Comparison of ENCODE assay signal across 23 cellular contexts in genomic region chr16:51419768-51420167, GRCh38.
DNase-seq lines count a peak whose midpoint lies in the region; ATAC-seq, FAIRE-seq and TF ChIP-seq lines count a peak whose summit lies in the region.
"Had no signal": no experiment of that assay in that cellular context is flagged by ENCODE, and none has a peak within 500 bp of the region (broad histone marks: within the 10 kb centered on the region; RNA-seq: fewer than 3 reads in every experiment).

No MANE protein-coding gene starts in this region.

- no CpG with 5 or more reads among the region's 2 CpGs for WGBS in IMR-90 (ENCODE audit: extremely low coverage in 2 of 2, insufficient read length in 1 of 2), 2 experiments
- 21% methylated on average over 2 of the region's 2 CpGs for WGBS in right cardiac atrium

- no peak overlapping the region for H2BK20ac ChIP-seq in IMR-90 (ENCODE audit: low read depth, low read length)

- no TSS peak for BruUV-seq in IMR-90 (replicated peaks; lab: Mats Ljungman, UMichigan)

- no peak for FAIRE-seq in urothelium cell line (lab: Jason Lieb, UNC)
- FAIRE-seq: GM18507 had no signal

- H3K4me1 ChIP-seq in IMR-90 (ENCODE audit: control insufficient read depth, insufficient read depth, low read length), result no peaks in the 10 kb centered on the region
- H3K4me1 ChIP-seq in foreskin keratinocyte, result no peaks in the 10 kb centered on the region
- H3K4me1 ChIP-seq in neural progenitor cell, result peaks cover 10% of the 10 kb centered on the region
- no peaks in the 10 kb centered on the region for H3K4me1 ChIP-seq in right cardiac atrium (ENCODE audit: control insufficient read depth, insufficient read depth, low read length)
- H3K4me1 ChIP-seq: SJSA1 had no signal

- H3K4me1 Mint-ChIP-seq in neural progenitor cell, result peaks cover 11% of the 10 kb centered on the region

- no peaks in the 10 kb centered on the region for H3K36me3 ChIP-seq in IMR-90 (ENCODE audit: control insufficient read depth, insufficient read depth, low read length)
- no peaks in the 10 kb centered on the region for H3K36me3 ChIP-seq in neural progenitor cell
- H3K36me3 ChIP-seq: SJSA1 had no signal

- no peak overlapping the region for H2BK120ac ChIP-seq in IMR-90 (ENCODE audit: low read depth, low read length)

- H3K9me1 ChIP-seq in IMR-90 (ENCODE audit: insufficient read depth, low read length), result peaks cover 5% of the 10 kb centered on the region; the same call in 1 of the 2 replicates

- H3K23ac ChIP-seq in IMR-90 (ENCODE audit: low read depth, low read length), result no peak overlapping the region

- H3K56ac ChIP-seq in IMR-90 (ENCODE audit: extremely low read depth, insufficient read depth, low read length), result no peak overlapping the region

- ATAC-seq in IMR-90 (ENCODE audit: low read depth), result no peak
- peak; percentile 29 for ATAC-seq in foreskin keratinocyte
- ATAC-seq in right cardiac atrium, result no peak

- H3K36me3 Mint-ChIP-seq in neural progenitor cell, result no peaks in the 10 kb centered on the region

- H4K5ac ChIP-seq in IMR-90 (ENCODE audit: low read depth, low read length), result no peak overlapping the region

- H2AK9ac ChIP-seq in IMR-90 (replicated peaks; ENCODE audit: low read depth, low read length, poor library complexity), result no peak overlapping the region

- no peaks in the 10 kb centered on the region for H3K79me2 ChIP-seq in neural progenitor cell (ENCODE audit: low read depth)

- H4K91ac ChIP-seq in IMR-90 (ENCODE audit: insufficient read depth, low read depth, low read length), result no peak overlapping the region

- H3K9ac ChIP-seq in IMR-90 (ENCODE audit: low read depth, low read length) (no peak overlapping the region), neural progenitor cell (no peak overlapping the region)

- no peak overlapping the region for H2BK15ac ChIP-seq in IMR-90 (ENCODE audit: low read depth, low read length)

- H3K4ac ChIP-seq in IMR-90 (ENCODE audit: low read depth, low read length), result no peak overlapping the region

- no peak overlapping the region for H3K4me3 Mint-ChIP-seq in neural progenitor cell

- no peak for DNase-seq in IMR-90
- DNase-seq in astrocyte of the spinal cord (ENCODE audit: low read depth, low spot score), result peak; percentile 15
- DNase-seq in foreskin keratinocyte, result peak in 1 of 2 donors; percentile 21
- DNase-seq in neural progenitor cell (ENCODE audit: low spot score), result no peak
- DNase-seq in GF-D8 (lab: John Stamatoyannopoulos, UW), result no peak
- DNase-seq in urothelium cell line (ENCODE audit: low spot score), result no peak
- no peak for DNase-seq in activated CD4-positive, alpha-beta T cell treated with anti-CD3 and anti-CD28 coated beads, Interleukin-2, amount 50 U/mL, for 4 hours
- DNase-seq in right cardiac atrium, result no peak
- DNase-seq: Calu3; DND-41; H7; MV-4-11; NCI-H1105; NCI-H146; NCI-H1930; NCI-H2107; NCI-H524; NCI-H774; NK-92 treated with Interleukin-12 subunit alpha and Interleukin-12 subunit beta, amount 100 ng/mL, for 24 hours; PC-9; Right ventricle myocardium superior had no signal

- no peak overlapping the region for H2AFZ ChIP-seq in IMR-90 (replicated peaks; ENCODE audit: low read length, poor library complexity)
- peak overlapping the region; percentile 6 for H2AFZ ChIP-seq in neural progenitor cell (replicated peaks)
- H2AFZ ChIP-seq: PC-9 had no signal

- H3K9me3 ChIP-seq in IMR-90 (ENCODE audit: control insufficient read depth, insufficient read depth, low read length) (no peaks in the 10 kb centered on the region), neural progenitor cell (ENCODE audit: low read depth) (no peaks in the 10 kb centered on the region), right cardiac atrium (ENCODE audit: control insufficient read depth, low read length) (no peaks in the 10 kb centered on the region)
- H3K9me3 ChIP-seq: SJSA1 had no signal

- no peak overlapping the region for H3K14ac ChIP-seq in IMR-90 (replicated peaks; ENCODE audit: low read depth, low read length)

- CTCF ChIA-PET in IMR-90 (lab: Yijun Ruan, JAX), result no interaction called here

- H4K8ac ChIP-seq in IMR-90 (ENCODE audit: low read depth in 2 of 2, low read length in 2 of 2), result no peak overlapping the region

- H4K20me1 ChIP-seq in IMR-90 (ENCODE audit: insufficient read depth, low read length) (no peaks in the 10 kb centered on the region), neural progenitor cell (ENCODE audit: low read depth) (no peaks in the 10 kb centered on the region)

- POLR2A ChIA-PET in IMR-90 (lab: Charles Lee; ENCODE audit: unreplicated experiment), result no interaction called here

- in situ Hi-C loops in IMR-90 (cut with MboI; ENCODE audit: low sequenced_read_pairs) (no loop called here), astrocyte of the spinal cord (cut with HindIII; ENCODE audit: low sequenced_read_pairs) (no loop called here)

- H3K79me1 ChIP-seq in IMR-90 (ENCODE audit: low read depth in 1 of 2, low read length in 2 of 2), result no peaks in the 10 kb centered on the region

- TF ChIP-seq RAD21 in IMR-90 (IDR thresholded peaks at IDR 0.05; ENCODE audit: low read length), result no peak

- no peak overlapping the region for H3K27ac ChIP-seq in IMR-90 (ENCODE audit: insufficient read depth, low read length)
- no peak overlapping the region for H3K27ac ChIP-seq in foreskin keratinocyte
- H3K27ac ChIP-seq in neural progenitor cell, result no peak overlapping the region
- H3K27ac ChIP-seq in right cardiac atrium (ENCODE audit: low read length), result no peak overlapping the region
- H3K27ac ChIP-seq: PC-9, SJSA1 had no signal

- TF ChIP-seq CTCF in IMR-90 (conservative IDR thresholded peaks at IDR 0.05; ENCODE audit: low read depth, low read length) (no peak), astrocyte of the spinal cord (IDR thresholded peaks at IDR 0.05; ENCODE audit: low read depth, low read length) (no peak), foreskin keratinocyte (conservative IDR thresholded peaks at IDR 0.05) (no peak), neural progenitor cell (IDR thresholded peaks at IDR 0.05) (no peak)

- dilution Hi-C loops in IMR-90 (cut with HindIII; ENCODE audit: low sequenced_read_pairs, unreplicated experiment), result no loop called here

- TF ChIP-seq POLR2A in IMR-90 (IDR thresholded peaks at IDR 0.05; ENCODE audit: low read depth, low read length), result no peak

- H3K4me3 ChIP-seq in IMR-90 (ENCODE audit: insufficient read depth, low read depth, low read length), result no peak overlapping the region
- no peak overlapping the region for H3K4me3 ChIP-seq in astrocyte of the spinal cord (ENCODE audit: low read depth, low read length)
- no peak overlapping the region for H3K4me3 ChIP-seq in neural progenitor cell
- no peak overlapping the region for H3K4me3 ChIP-seq in right cardiac atrium (ENCODE audit: low read length)
- H3K4me3 ChIP-seq: PC-9, SJSA1 had no signal

- no peaks in the 10 kb centered on the region for H3K27me3 ChIP-seq in IMR-90 (ENCODE audit: control insufficient read depth, insufficient read depth, low read length)
- H3K27me3 ChIP-seq in foreskin keratinocyte, result peaks cover 15% of the 10 kb centered on the region
- no peaks in the 10 kb centered on the region for H3K27me3 ChIP-seq in neural progenitor cell
- H3K27me3 ChIP-seq in right cardiac atrium (ENCODE audit: control insufficient read depth, insufficient read depth), result no peaks in the 10 kb centered on the region
- H3K27me3 ChIP-seq: SJSA1 had no signal

- H3K4me2 ChIP-seq in IMR-90 (ENCODE audit: low read depth, low read length), result no peak overlapping the region
- H3K4me2 ChIP-seq in neural progenitor cell, result no peak overlapping the region
- H3K4me2 ChIP-seq: PC-9 had no signal

- no peak overlapping the region for H2BK5ac ChIP-seq in IMR-90 (ENCODE audit: low read depth, low read length, poor library complexity, severe bottlenecking)

- intact Hi-C loops in IMR-90 (cut with micrococcal nuclease) (no loop called here), right cardiac atrium (cut with DNase I) (no loop called here)

- H2AK5ac ChIP-seq in IMR-90 (ENCODE audit: low read depth, low read length), result no peak overlapping the region

- H3K9me3 Mint-ChIP-seq in neural progenitor cell, result peaks cover 5% of the 10 kb centered on the region

- peaks cover 6% of the 10 kb centered on the region for H3K27me3 Mint-ChIP-seq in neural progenitor cell (ENCODE audit: insufficient read depth, low read depth)

- H3F3A ChIP-seq in neural progenitor cell (ENCODE audit: low read depth), result no peaks in the 10 kb centered on the region

- H3K18ac ChIP-seq in IMR-90 (ENCODE audit: low read depth, low read length), result no peak overlapping the region

- H3K27ac Mint-ChIP-seq in neural progenitor cell, result no peak overlapping the region

TF ChIP-seq in IMR-90, 13 proteins besides CTCF, POLR2A, EP300 and RAD21:
- TF ChIP-seq MAFK (IDR thresholded peaks at IDR 0.05; ENCODE audit: low read depth, low read length) (peak; percentile 69), FOS (IDR thresholded peaks at IDR 0.05; ENCODE audit: low read depth, low read length) (no peak)
TF ChIP-seq in IMR-90: peak in this region for 1.
